27 cellular contexts compared by ENCODE assay signal in the genomic region with DNA sequence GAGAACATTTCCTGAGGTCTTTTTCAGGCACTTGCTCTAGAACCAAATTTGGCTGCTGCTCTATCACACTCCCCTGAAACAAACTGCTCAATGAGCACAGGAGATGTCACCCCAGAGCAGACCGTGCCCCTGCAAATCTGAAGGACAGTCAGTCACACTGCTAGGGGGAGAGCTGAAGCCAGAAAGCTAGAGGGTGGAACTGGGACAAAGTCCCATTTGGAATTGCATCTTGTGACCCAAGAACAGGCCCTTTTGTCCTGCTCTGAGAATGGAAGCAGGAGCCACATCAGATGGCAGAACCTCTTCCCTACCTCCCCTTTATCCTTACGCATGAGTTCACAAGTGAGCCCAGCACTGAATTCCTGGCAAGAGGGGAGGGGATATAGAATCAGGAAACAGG.
"Had no signal": no experiment of that assay in that cellular context is flagged by ENCODE, and none has a peak within 500 bp of the region (broad histone marks: within the 10 kb centered on the region; RNA-seq: fewer than 3 reads in every experiment).

No MANE protein-coding gene starts in this region.

- H3K27me3 Mint-ChIP-seq: activated naive CD8-positive, alpha-beta T cell treated with anti-CD3 and anti-CD28 coated beads, Interleukin-2, amount 10 ng/mL, durations not matched to agents 7 days and 5 days; T-cell had no signal

- FAIRE-seq: K562 had no signal

- H3K4me1 Mint-ChIP-seq: activated naive CD8-positive, alpha-beta T cell treated with anti-CD3 and anti-CD28 coated beads, Interleukin-2, amount 10 ng/mL, durations not matched to agents 7 days and 5 days; T-cell had no signal

- H3K9me3 ChIP-seq: adrenal gland, breast epithelium had no signal

- DNase-seq: activated CD4-positive, alpha-beta T cell treated with anti-CD3 and anti-CD28 coated beads for 4 hours; activated CD8-positive, alpha-beta memory T cell treated with anti-CD3 and anti-CD28 coated beads, Interleukin-2, amount 50 U/mL, for 48 hours; activated CD8-positive, alpha-beta T cell treated with anti-CD3 and anti-CD28 coated beads, Interleukin-2, amount 10 ng/mL, durations not matched to agents 7 days and 5 days; activated naive CD4-positive, alpha-beta T cell treated with anti-CD3 and anti-CD28 coated beads, Interleukin-2, amount 50 U/mL, for 16 hours; activated naive CD8-positive, alpha-beta T cell treated with anti-CD3 and anti-CD28 coated beads, Interleukin-2, amount 10 ng/mL, durations not matched to agents 7 days and 5 days; activated T-cell treated with anti-CD3 and anti-CD28 coated beads, Interleukin-2, amount 50 U/mL, for 1 hour; adrenal gland; anterior cingulate cortex; Karpas-422; MM.1S; NCI-H1105; NCI-H1436; NCI-H1694 treated with DMSO at 0.1 percent for 48 hours; NCI-H2029 treated with DMSO at 0.1 percent for 48 hours; NCI-H345; NCI-H510A; NCI-H526 treated with DMSO at 0.1 percent for 48 hours; NCI-H82; RPMI8226; T-cell had no signal

- H3K4me3 ChIP-seq: adrenal gland, breast epithelium, K562, SK-N-MC had no signal

- H3K4me1 ChIP-seq: adrenal gland, breast epithelium had no signal

- H3K4me3 Mint-ChIP-seq: activated CD8-positive, alpha-beta T cell treated with anti-CD3 and anti-CD28 coated beads, Interleukin-2, amount 10 ng/mL, durations not matched to agents 7 days and 5 days; activated naive CD8-positive, alpha-beta T cell treated with anti-CD3 and anti-CD28 coated beads, Interleukin-2, amount 10 ng/mL, durations not matched to agents 7 days and 5 days; T-cell had no signal

- H3K27ac Mint-ChIP-seq: activated CD8-positive, alpha-beta T cell treated with anti-CD3 and anti-CD28 coated beads, Interleukin-2, amount 10 ng/mL, durations not matched to agents 7 days and 5 days; activated naive CD8-positive, alpha-beta T cell treated with anti-CD3 and anti-CD28 coated beads, Interleukin-2, amount 10 ng/mL, durations not matched to agents 7 days and 5 days; T-cell had no signal

- H3K27me3 ChIP-seq: adrenal gland, breast epithelium had no signal

- H3K36me3 ChIP-seq: adrenal gland, breast epithelium had no signal

- H3K27ac ChIP-seq: adrenal gland, breast epithelium, SK-N-MC, VCaP had no signal

- ATAC-seq: activated CD4-positive, CD25-positive, alpha-beta regulatory T cell treated with anti-CD3 and anti-CD28 coated beads, Interleukin-2, amount 50 U/mL, for 24 hours; activated CD8-positive, alpha-beta T cell treated with anti-CD3 and anti-CD28 coated beads, Interleukin-2, amount 10 ng/mL, durations not matched to agents 7 days and 5 days; K562; Panc1; Right ventricle myocardium inferior; T-cell had no signal

- H3K9me3 Mint-ChIP-seq: activated naive CD8-positive, alpha-beta T cell treated with anti-CD3 and anti-CD28 coated beads, Interleukin-2, amount 10 ng/mL, durations not matched to agents 7 days and 5 days; T-cell had no signal
